Comparison of ENCODE assay signal across 8 cellular contexts in the genomic region with DNA sequence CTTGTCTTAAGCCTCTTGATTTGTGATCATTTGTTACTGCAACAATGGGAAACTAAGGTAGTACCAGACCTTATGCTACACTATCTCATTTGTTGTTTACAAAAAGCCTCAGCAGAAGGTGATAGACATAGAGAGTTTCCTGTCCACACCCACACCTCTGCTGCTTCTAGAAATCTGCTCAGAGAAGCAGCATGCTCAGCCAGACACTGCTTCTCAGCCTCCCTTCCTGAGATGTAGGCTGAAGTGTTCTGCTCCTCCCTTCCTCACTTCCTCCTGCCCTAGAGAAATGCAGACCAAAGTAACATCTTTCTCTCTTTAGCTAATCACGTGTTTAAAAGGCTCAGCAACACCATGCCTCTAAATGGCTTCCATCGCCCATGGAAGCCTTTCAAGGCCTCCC.
DNase-seq lines count a peak whose midpoint lies in the region; ATAC-seq and TF ChIP-seq lines count a peak whose summit lies in the region.

No MANE protein-coding gene starts in this region.

- ATAC-seq in GM18505 (IDR thresholded peaks at IDR 0.05; ENCODE audit: unreplicated experiment) (peak; percentile 58), GM21529 (IDR thresholded peaks at IDR 0.05; ENCODE audit: unreplicated experiment) (peak; percentile 64), left lobe of liver (peak; percentile 37)

- peak; percentile 45 to 49 for DNase-seq in activated CD4-positive, alpha-beta T cell treated with anti-CD3 and anti-CD28 coated beads for 4 hours
- DNase-seq in left lobe of liver (ENCODE audit: low spot score) (no peak), H4 (ENCODE audit: low spot score) (no peak), NCI-H748 (lab: John Stamatoyannopoulos, UW; ENCODE audit: unreplicated experiment) (no peak), A172 (ENCODE audit: low spot score) (no peak), NCI-H1417 treated with DMSO at 0.1 percent for 48 hours (lab: John Stamatoyannopoulos, UW) (no peak)

- TF ChIP-seq POLR2A in GM18505 (IDR thresholded peaks at IDR 0.05; ENCODE audit: borderline replicate concordance, extremely low read depth, insufficient read depth, insufficient read length): no peak

Comparison
In these comparisons a context has a peak if more than half of its experiments do, and no peak if none do; other contexts are left out.
1. DNase-seq: peak in activated CD4-positive, alpha-beta T cell treated with anti-CD3 and anti-CD28 coated beads for 4 hours (2 of 2); none in left lobe of liver (single experiment), H4 (single experiment), NCI-H748 (single experiment), A172 (single experiment) and NCI-H1417 treated with DMSO at 0.1 percent for 48 hours (single experiment).
2. Peak in every context shown above with its lines, with median percentiles within 50 percentile points of each other: ATAC-seq.